Comparison of ENCODE assay signal across 22 cellular contexts in the genomic region with DNA sequence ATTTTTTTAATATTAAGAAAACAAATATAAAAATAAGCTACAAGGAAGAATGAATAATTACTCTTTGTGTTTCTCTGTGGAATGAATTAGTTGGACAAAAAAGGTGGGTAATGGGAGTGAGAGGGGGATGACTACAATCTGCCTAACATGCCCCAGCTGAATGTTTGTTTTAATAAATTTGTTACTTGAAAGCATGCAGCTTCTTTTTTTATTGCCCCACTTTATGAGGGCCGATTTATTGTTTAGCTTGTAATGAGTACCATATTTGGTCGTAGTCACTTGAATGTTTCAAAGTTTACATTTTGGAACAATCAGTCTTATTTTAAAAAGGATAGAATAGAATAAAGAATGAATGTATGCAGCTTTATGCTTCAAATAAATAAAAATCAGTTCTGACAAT.
"Had no signal": no experiment of that assay in that cellular context is flagged by ENCODE, and none has a peak within 500 bp of the region (broad histone marks: within the 10 kb centered on the region; RNA-seq: fewer than 3 reads in every experiment).

No MANE protein-coding gene starts in this region.

- H3K27ac ChIP-seq: colonic mucosa, esophagus muscularis mucosa, foreskin keratinocyte, gastroesophageal sphincter, heart left ventricle, left lung, lower lobe of right lung had no signal

- H3K4me3 ChIP-seq: colonic mucosa, esophagus muscularis mucosa, gastroesophageal sphincter, heart left ventricle, left lung, lower lobe of right lung, mucosa of descending colon had no signal

- H3K4me1 ChIP-seq: colonic mucosa, esophagus muscularis mucosa, foreskin keratinocyte, gastroesophageal sphincter, heart left ventricle, left lung, lower lobe of right lung had no signal

- ATAC-seq: effector memory CD8-positive, alpha-beta T cell; foreskin keratinocyte; gastroesophageal sphincter; heart left ventricle; left cardiac atrium; left lung; left ventricle myocardium superior; lower lobe of right lung; mucosa of descending colon; naive thymus-derived CD8-positive, alpha-beta T cell had no signal

- FAIRE-seq: endothelial cell of umbilical vein, frontal cortex, islet of Langerhans, keratinocyte had no signal

- H3K27me3 ChIP-seq: colonic mucosa, esophagus muscularis mucosa, foreskin keratinocyte, gastroesophageal sphincter, heart left ventricle, left lung had no signal

- DNase-seq: colonic mucosa; cortex of kidney; effector CD8-positive, alpha-beta T cell; effector memory CD8-positive, alpha-beta T cell; endodermal cell; foreskin keratinocyte; heart left ventricle; hippocampal formation; left cardiac atrium; left lung; left ventricle myocardium superior; lower lobe of right lung; mesenchymal stem cell; mucosa of descending colon; naive B cell; naive thymus-derived CD8-positive, alpha-beta T cell had no signal

- H3K9me3 ChIP-seq: colonic mucosa, mucosa of descending colon had no signal

- H3K36me3 ChIP-seq: colonic mucosa, esophagus muscularis mucosa, gastroesophageal sphincter, heart left ventricle, left lung, lower lobe of right lung had no signal
